ENCODE assay signal across 8 cellular contexts in genomic region chrX:154411322-154411980, GRCh38.
DNase-seq lines count a peak whose midpoint lies in the region; ATAC-seq and TF ChIP-seq lines count a peak whose summit lies in the region.

Gene TAFAZZIN, plus strand, starts transcription at chrX:154411539. Its CDS starts 305 bp downstream, at chrX:154411844.

- H3K27me3 ChIP-seq in layer of hippocampus (ENCODE audit: control insufficient read depth, insufficient read depth, low read length): no peaks in the 10 kb centered on the region

- ATAC-seq in HG02678 (IDR thresholded peaks at IDR 0.05; ENCODE audit: unreplicated experiment) (peak; percentile 43), HG03457 (IDR thresholded peaks at IDR 0.05; ENCODE audit: unreplicated experiment) (no peak)

- H3K27ac ChIP-seq in cingulate gyrus (ENCODE audit: low read depth, low read length): peak within 1 kb of the TSS; percentile 69
- H3K27ac ChIP-seq in layer of hippocampus (ENCODE audit: low read depth, low read length): peak within 1 kb of the TSS; percentile 81

- TF ChIP-seq POLR2A in GM10847 (IDR thresholded peaks at IDR 0.05; ENCODE audit: extremely low read depth, insufficient read length): peak; percentile 76

- DNase-seq in NCI-H2196 (lab: John Stamatoyannopoulos, UW; ENCODE audit: unreplicated experiment): peak; percentile 65
- DNase-seq in activated CD4-positive, alpha-beta T cell treated with anti-CD3 and anti-CD28 coated beads for 24 hours (ENCODE audit: low read depth in 2 of 2): peak; percentile 57 to 58
- DNase-seq in stimulated activated CD4-positive, alpha-beta T cell treated with anti-CD3 and anti-CD28 coated beads, Interleukin-1b, Interleukin-23, amount 100 ng/mL, for 4 hours (ENCODE audit: low read depth in 2 of 2): peak; percentile 51 to 66
